18 cellular contexts compared by ENCODE assay signal in genomic region chr1:25024631-25025350, GRCh38.
DNase-seq lines count a peak whose midpoint lies in the region; ATAC-seq, FAIRE-seq and TF ChIP-seq lines count a peak whose summit lies in the region.
"Had no signal": no experiment of that assay in that cellular context is flagged by ENCODE, and none has a peak within 500 bp of the region (broad histone marks: within the 10 kb centered on the region; RNA-seq: fewer than 3 reads in every experiment).

No MANE protein-coding gene starts in this region.

- H3K36me3 Mint-ChIP-seq in activated CD4-positive, alpha-beta memory T cell treated with anti-CD3 and anti-CD28 coated beads, Interleukin-2, amount 10 ng/mL, durations not matched to agents 7 days and 5 days (ENCODE audit: low read depth) = no peaks in the 10 kb centered on the region
- H3K36me3 Mint-ChIP-seq in immature natural killer cell = no peaks in the 10 kb centered on the region
- H3K36me3 Mint-ChIP-seq: brain had no signal

- peaks cover 2% of the 10 kb centered on the region for H3K9me3 Mint-ChIP-seq in activated CD4-positive, alpha-beta memory T cell treated with anti-CD3 and anti-CD28 coated beads, Interleukin-2, amount 10 ng/mL, durations not matched to agents 7 days and 5 days
- H3K9me3 Mint-ChIP-seq in immature natural killer cell = no peaks in the 10 kb centered on the region
- no peaks in the 10 kb centered on the region for H3K9me3 Mint-ChIP-seq in stimulated activated naive CD8-positive, alpha-beta T cell treated with anti-CD3 and anti-CD28 coated beads, Interleukin-15, amount 100 ng/mL, for 72 hours

- DNase-seq in left ventricle myocardium superior = peak; percentile 19
- no peak for DNase-seq in Right ventricle myocardium superior
- no peak for DNase-seq in activated CD4-positive, alpha-beta memory T cell treated with anti-CD3 and anti-CD28 coated beads, Interleukin-2, amount 10 ng/mL, durations not matched to agents 7 days and 5 days
- no peak for DNase-seq in immature natural killer cell
- DNase-seq in stimulated activated naive CD8-positive, alpha-beta T cell treated with anti-CD3 and anti-CD28 coated beads, Interleukin-15, amount 100 ng/mL, for 72 hours = no peak
- no peak for DNase-seq in NCI-H1417 (lab: John Stamatoyannopoulos, UW)
- DNase-seq in H54 (ENCODE audit: insufficient read length, low spot score) = no peak
- DNase-seq in germinal center (ENCODE audit: low spot score) = no peak
- DNase-seq: activated gamma-delta T cell treated with Interleukin-2 at 50 U/mL for 16 hours; dermis blood vessel endothelial cell; erythroblast; NCI-H1092; NCI-H526 treated with DMSO at 0.1 percent for 48 hours; PC-3; stimulated activated CD4-positive, alpha-beta T cell treated with anti-CD3 and anti-CD28 coated beads, Interleukin-4, amount 100 ng/mL, for 24 hours had no signal

- POLR2A ChIA-PET in activated CD4-positive, alpha-beta memory T cell treated with anti-CD3 and anti-CD28 coated beads, Interleukin-2, amount 10 ng/mL, durations not matched to agents 7 days and 5 days (lab: Charles Lee) = interaction anchor here (1.1 to 5.9 kb wide), 7 partner anchors 12 to 102 kb away, joined by 3 to 72 read pairs (median 9); no protein-coding TSS in a partner anchor

- H3K27ac Mint-ChIP-seq in activated CD4-positive, alpha-beta memory T cell treated with anti-CD3 and anti-CD28 coated beads, Interleukin-2, amount 10 ng/mL, durations not matched to agents 7 days and 5 days = peak overlapping the region; percentile 97
- H3K27ac Mint-ChIP-seq in immature natural killer cell = peak overlapping the region; percentile 95 to 100 (median 98)
- peak overlapping the region; percentile 42 to 97 for H3K27ac Mint-ChIP-seq in stimulated activated naive CD8-positive, alpha-beta T cell treated with anti-CD3 and anti-CD28 coated beads, Interleukin-15, amount 100 ng/mL, for 72 hours

- TF ChIP-seq POLR2A in H54 (IDR thresholded peaks at IDR 0.05; ENCODE audit: low read depth, low read length) = no peak

- H3K4me1 Mint-ChIP-seq in activated CD4-positive, alpha-beta memory T cell treated with anti-CD3 and anti-CD28 coated beads, Interleukin-2, amount 10 ng/mL, durations not matched to agents 7 days and 5 days = peaks cover 96% of the 10 kb centered on the region
- peaks cover 62 to 89% of the 10 kb centered on the region in 2 donors for H3K4me1 Mint-ChIP-seq in immature natural killer cell
- peaks cover 24% of the 10 kb centered on the region for H3K4me1 Mint-ChIP-seq in stimulated activated naive CD8-positive, alpha-beta T cell treated with anti-CD3 and anti-CD28 coated beads, Interleukin-15, amount 100 ng/mL, for 72 hours

- CTCF ChIA-PET in activated CD4-positive, alpha-beta memory T cell treated with anti-CD3 and anti-CD28 coated beads, Interleukin-2, amount 10 ng/mL, durations not matched to agents 7 days and 5 days (lab: Charles Lee) = interaction anchor here (1.8 to 7.5 kb wide), 2 partner anchors 11 to 62 kb away, joined by 5 to 78 read pairs; no protein-coding TSS in a partner anchor

- no peak for FAIRE-seq in H54 (lab: Jason Lieb, UNC)
- FAIRE-seq: D721Med, TTC549 had no signal

- intact Hi-C loops in left ventricle myocardium superior (cut with micrococcal nuclease) = no loop called here
- intact Hi-C loops in Right ventricle myocardium superior (cut with DNase I) = no loop called here

- no peak overlapping the region for H3K4me3 Mint-ChIP-seq in activated CD4-positive, alpha-beta memory T cell treated with anti-CD3 and anti-CD28 coated beads, Interleukin-2, amount 10 ng/mL, durations not matched to agents 7 days and 5 days
- H3K4me3 Mint-ChIP-seq in immature natural killer cell = peak overlapping the region; percentile 17 to 79 (median 69)
- H3K4me3 Mint-ChIP-seq in stimulated activated naive CD8-positive, alpha-beta T cell treated with anti-CD3 and anti-CD28 coated beads, Interleukin-15, amount 100 ng/mL, for 72 hours = peak overlapping the region; percentile 85
- H3K4me3 Mint-ChIP-seq: brain had no signal

- no peak for ATAC-seq in left ventricle myocardium superior
- no peak for ATAC-seq in Right ventricle myocardium superior (ENCODE audit: poor library complexity)
- ATAC-seq in stimulated activated naive CD8-positive, alpha-beta T cell treated with anti-CD3 and anti-CD28 coated beads, Interleukin-15, amount 100 ng/mL, for 72 hours = no peak
- ATAC-seq: PC-3 had no signal

- H3K27me3 Mint-ChIP-seq in activated CD4-positive, alpha-beta memory T cell treated with anti-CD3 and anti-CD28 coated beads, Interleukin-2, amount 10 ng/mL, durations not matched to agents 7 days and 5 days = no peaks in the 10 kb centered on the region
- peaks cover 10 to 18% (median 12%) of the 10 kb centered on the region in 3 donors for H3K27me3 Mint-ChIP-seq in immature natural killer cell (ENCODE audit: low read depth in 3 of 3)
- H3K27me3 Mint-ChIP-seq in stimulated activated naive CD8-positive, alpha-beta T cell treated with anti-CD3 and anti-CD28 coated beads, Interleukin-15, amount 100 ng/mL, for 72 hours = no peaks in the 10 kb centered on the region
